16 cellular contexts compared by ENCODE assay signal in the genomic region with DNA sequence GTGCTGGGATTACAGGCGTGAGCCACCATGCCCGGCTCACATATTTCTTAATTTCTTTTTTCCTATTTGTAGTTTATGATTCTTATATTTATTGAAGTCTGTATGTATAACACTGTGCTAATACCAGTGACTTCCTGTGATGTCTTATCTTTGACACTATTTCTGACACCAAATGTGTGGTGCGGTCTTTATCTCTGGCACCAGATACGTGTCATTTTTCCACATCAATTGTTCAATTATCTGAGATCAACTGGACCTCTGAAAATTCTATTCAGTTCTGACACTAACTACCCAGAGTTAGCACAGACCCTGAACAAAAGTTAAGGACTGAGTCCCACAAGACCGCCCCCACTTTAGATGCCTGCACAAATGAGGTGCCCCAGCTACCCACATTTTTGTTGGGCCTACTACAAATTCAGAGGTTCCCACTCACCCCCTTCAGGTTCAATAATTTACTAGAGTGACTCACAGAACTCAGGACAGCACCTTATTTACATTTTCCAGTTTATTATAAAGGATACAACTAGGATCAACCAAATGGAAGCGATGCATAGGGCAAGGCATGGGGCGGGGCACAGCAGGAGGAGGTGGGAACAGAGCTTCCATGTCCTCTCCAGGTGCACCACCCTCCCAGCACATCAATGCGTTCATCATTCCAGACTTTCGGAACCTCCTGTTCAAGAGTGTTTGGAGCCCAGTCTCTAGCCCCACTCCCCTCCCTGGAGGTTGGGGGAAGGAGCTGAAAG.
"Had no signal": no experiment of that assay in that cellular context is flagged by ENCODE, and none has a peak within 500 bp of the region (broad histone marks: within the 10 kb centered on the region; RNA-seq: fewer than 3 reads in every experiment).

No MANE protein-coding gene starts in this region.

- H3K36me3 ChIP-seq: breast epithelium, left lung had no signal

- H3K27ac Mint-ChIP-seq: activated naive CD8-positive, alpha-beta T cell treated with anti-CD3 and anti-CD28 coated beads, Interleukin-2, amount 10 ng/mL, durations not matched to agents 7 days and 5 days; nephron progenitor cell; T-helper 2 cell treated with Interferon-gamma antibody and Interleukin-4, amounts not matched to agents 5 μg/mL and 100 μg/mL, for 36 hours had no signal

- H3K4me3 ChIP-seq: breast epithelium, dorsolateral prefrontal cortex, left lung had no signal

- H3K4me1 ChIP-seq: breast epithelium, foreskin keratinocyte, left lung had no signal

- H3K27me3 Mint-ChIP-seq: activated naive CD8-positive, alpha-beta T cell treated with anti-CD3 and anti-CD28 coated beads, Interleukin-2, amount 10 ng/mL, durations not matched to agents 7 days and 5 days had no signal

- ATAC-seq: foreskin keratinocyte, left lung had no signal

- DNase-seq: activated CD4-positive, alpha-beta T cell treated with anti-CD3 and anti-CD28 coated beads for 1 hour; activated CD4-positive, alpha-beta T cell treated with anti-CD3 and anti-CD28 coated beads, Interleukin-2, amount 50 U/mL, for 48 hours; activated effector memory CD4-positive, alpha-beta T cell treated with Interleukin-2 at 50 U/mL for 16 hours; activated naive CD8-positive, alpha-beta T cell treated with anti-CD3 and anti-CD28 coated beads, Interleukin-2, amount 10 ng/mL, durations not matched to agents 7 days and 5 days; aorta; dorsolateral prefrontal cortex; foreskin keratinocyte; left lung; nephron progenitor cell; stimulated activated CD4-positive, alpha-beta T cell treated with anti-CD3 and anti-CD28 coated beads, Interleukin-4, amount 100 ng/mL, for 1 hour; stimulated activated CD8-positive, alpha-beta memory T cell treated with anti-CD3 and anti-CD28 coated beads, Interleukin-4, amount 100 ng/mL, for 48 hours had no signal

- H3K4me3 Mint-ChIP-seq: activated naive CD8-positive, alpha-beta T cell treated with anti-CD3 and anti-CD28 coated beads, Interleukin-2, amount 10 ng/mL, durations not matched to agents 7 days and 5 days; nephron progenitor cell; T-helper 2 cell treated with Interferon-gamma antibody and Interleukin-4, amounts not matched to agents 5 μg/mL and 100 μg/mL, for 36 hours had no signal

- H3K9me3 ChIP-seq: breast epithelium, left lung had no signal

- FAIRE-seq: endometrium, islet of Langerhans, urothelium cell line had no signal

- H3K9me3 Mint-ChIP-seq: activated naive CD8-positive, alpha-beta T cell treated with anti-CD3 and anti-CD28 coated beads, Interleukin-2, amount 10 ng/mL, durations not matched to agents 7 days and 5 days; nephron progenitor cell; T-helper 2 cell treated with Interferon-gamma antibody and Interleukin-4, amounts not matched to agents 5 μg/mL and 100 μg/mL, for 36 hours had no signal

- H3K27ac ChIP-seq: breast epithelium, foreskin keratinocyte, left lung had no signal

- H3K27me3 ChIP-seq: breast epithelium, dorsolateral prefrontal cortex, foreskin keratinocyte, left lung had no signal
